In the genomic region with DNA sequence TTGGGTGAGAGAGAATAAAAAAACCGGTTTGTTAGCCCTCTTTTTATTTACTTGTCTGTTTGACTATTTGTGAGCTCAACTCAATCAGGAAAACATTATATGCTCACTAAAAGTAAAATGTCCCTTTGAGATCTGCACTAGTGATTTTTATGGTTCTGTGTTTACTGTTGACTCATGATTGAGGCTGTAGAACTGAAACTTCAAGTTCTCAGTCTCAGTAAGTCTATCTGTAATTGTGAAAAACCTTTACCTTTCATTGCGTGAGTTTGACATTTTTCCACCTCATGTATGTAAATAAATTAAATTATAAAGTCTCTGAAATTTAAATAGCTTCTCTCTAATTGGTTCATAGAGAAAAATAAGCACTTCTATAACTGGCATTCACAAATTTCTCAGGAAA, we compare ENCODE assay signal across 13 cellular contexts. TPM values are rescaled to one million over a fixed set of nuclear protein-coding genes. Genes with fewer than 3 reads are reported as not detected.
DNase-seq lines count a peak whose midpoint lies in the region; ATAC-seq and TF ChIP-seq lines count a peak whose summit lies in the region.
"Had no signal": no experiment of that assay in that cellular context is flagged by ENCODE, and none has a peak within 500 bp of the region (broad histone marks: within the 10 kb centered on the region; RNA-seq: fewer than 3 reads in every experiment).

No MANE protein-coding gene starts in this region.

- intact Hi-C loops in esophagus muscularis mucosa (cut with DNase I) = no loop called here

- H3K9me3 ChIP-seq in esophagus muscularis mucosa = peaks cover 0 to 6% (median 0%) of the 10 kb centered on the region in 4 donors
- H3K9me3 ChIP-seq: SJSA1 had no signal

- TF ChIP-seq CTCF in GM13977 (IDR thresholded peaks at IDR 0.05; ENCODE audit: extremely low read depth, insufficient read depth, missing control alignments) (no peak), RWPE1 (conservative IDR thresholded peaks at IDR 0.05; ENCODE audit: low read depth) (no peak), esophagus muscularis mucosa (IDR thresholded peaks at IDR 0.05) (no peak)

- TF ChIP-seq EP300 in esophagus muscularis mucosa (IDR thresholded peaks at IDR 0.05) = no peak

- WGBS in esophagus muscularis mucosa = 95% methylated on average over 2 of the region's 2 CpGs

- H3K4me3 ChIP-seq in esophagus muscularis mucosa = no peak overlapping the region
- H3K4me3 ChIP-seq: SJSA1 had no signal

- no peaks in the 10 kb centered on the region for H3K27me3 ChIP-seq in esophagus muscularis mucosa
- H3K27me3 ChIP-seq: SJSA1 had no signal

- POLR2A ChIA-PET in RWPE1 (lab: Yijun Ruan, JAX; ENCODE audit: low non-redundant PET) = no interaction called here

- DNase-seq in GM13977 (ENCODE audit: low spot score) (peak; percentile 56), DMS 273 (lab: John Stamatoyannopoulos, UW; ENCODE audit: unreplicated experiment) (no peak), NCI-H345 treated with DMSO at 0.1 percent for 48 hours (lab: John Stamatoyannopoulos, UW; ENCODE audit: unreplicated experiment) (no peak), RWPE1 (ENCODE audit: low spot score) (no peak), esophagus muscularis mucosa (ENCODE audit: extremely low spot score) (no peak)
- DNase-seq: activated CD4-positive, alpha-beta T cell treated with anti-CD3 and anti-CD28 coated beads, Interleukin-2, amount 10 ng/mL, durations not matched to agents 24 days and 14 days; effector CD8-positive, alpha-beta T cell; NCI-H2029 treated with DMSO at 0.1 percent for 48 hours had no signal

- H3K27ac ChIP-seq in RWPE1 (no peak overlapping the region), esophagus muscularis mucosa (replicated peaks in 1 of 4) (no peak overlapping the region)
- H3K27ac ChIP-seq: SJSA1 had no signal

- H3K4me1 ChIP-seq in esophagus muscularis mucosa = no peaks in the 10 kb centered on the region
- H3K4me1 ChIP-seq: SJSA1 had no signal

- H3K36me3 ChIP-seq in esophagus muscularis mucosa = no peaks in the 10 kb centered on the region
- H3K36me3 ChIP-seq: SJSA1 had no signal

- in situ Hi-C loops in GM13977 (cut with MboI; ENCODE audit: low pct_unique_long_range_greater_than_20kb, low sequenced_read_pairs, unreplicated experiment) = no loop called here

- no peak for TF ChIP-seq POLR2A in esophagus muscularis mucosa (IDR thresholded peaks at IDR 0.05; ENCODE audit: low read depth)

- peak; percentile 97 for ATAC-seq in GM19397 (IDR thresholded peaks at IDR 0.05; ENCODE audit: unreplicated experiment)
- peak; percentile 99 for ATAC-seq in HG02852 (IDR thresholded peaks at IDR 0.05; ENCODE audit: unreplicated experiment)
- peak; percentile 99 for ATAC-seq in HG03521 (IDR thresholded peaks at IDR 0.05; ENCODE audit: unreplicated experiment)
- ATAC-seq: sciatic nerve had no signal

- CTCF ChIA-PET in RWPE1 (lab: Yijun Ruan, JAX) = no interaction called here

RNA-seq across cellular contexts. Expression of gene CASD1, which starts 17.0 kb away (rescaled TPM):
- 10 to 100 TPM; 17.6 to 27.0 (median 18.8) TPM for total RNA-seq in esophagus muscularis mucosa
